8 cellular contexts compared by ENCODE assay signal in the genomic region with DNA sequence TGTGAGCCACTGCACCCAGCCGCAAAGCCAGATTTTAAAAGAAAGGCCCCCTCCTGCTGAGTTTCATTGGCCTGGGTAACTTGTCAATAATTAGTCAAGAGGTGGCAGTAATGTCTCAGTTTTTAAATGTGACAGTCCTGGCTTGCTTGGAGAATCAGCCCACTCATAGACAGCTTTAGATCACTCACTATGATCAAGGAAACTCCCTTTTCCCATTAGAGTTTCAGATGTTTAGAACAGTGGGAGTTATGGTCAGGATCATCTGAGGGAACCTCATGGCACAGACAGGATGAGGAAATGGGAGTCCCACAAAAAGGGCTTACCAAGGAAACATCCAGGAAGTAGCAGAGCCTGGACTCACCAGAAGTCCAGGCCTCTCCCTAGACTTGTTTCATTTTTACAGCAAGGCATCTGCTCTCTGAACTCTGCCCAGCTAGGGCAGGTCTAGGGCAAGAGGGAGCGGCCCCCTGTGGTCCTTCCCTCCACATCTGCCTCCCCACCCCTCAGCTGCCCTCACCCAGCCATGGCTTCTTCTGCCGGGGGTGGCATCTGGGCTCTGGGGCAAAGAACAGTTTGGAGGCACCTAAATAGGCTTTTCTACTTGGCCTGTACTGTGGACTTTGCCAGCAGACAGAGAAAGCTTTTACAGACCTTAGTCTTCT. TPM values are rescaled to one million over a fixed set of nuclear protein-coding genes. Genes with fewer than 3 reads are reported as not detected.
DNase-seq lines count a peak whose midpoint lies in the region; ATAC-seq and TF ChIP-seq lines count a peak whose summit lies in the region.

No MANE protein-coding gene starts in this region.

- POLR2A ChIA-PET in AG04450 (lab: Yijun Ruan, JAX) (interaction anchor here (0.6 to 0.7 kb wide), 2 partner anchors 118 to 820 kb away, joined by 3 to 10 read pairs; no protein-coding TSS in a partner anchor), WTC11 (lab: Charles Lee) (no interaction called here)

- H3K4me3 ChIP-seq in AG04450 (ENCODE audit: low read depth, low read length): no peak overlapping the region
- no peak overlapping the region for H3K4me3 ChIP-seq in right atrium auricular region
- H3K4me3 ChIP-seq in subcutaneous abdominal adipose tissue (ENCODE audit: low read depth in 1 of 5, low read length in 5 of 5): no peak overlapping the region

- TF ChIP-seq CTCF in AG04450 (IDR thresholded peaks at IDR 0.05; ENCODE audit: low read depth, low read length) (peak; percentile 17; the same call in 1 of the 2 replicates), WTC11 (IDR thresholded peaks at IDR 0.05) (no peak), right atrium auricular region (IDR thresholded peaks at IDR 0.05) (peak; percentile 26 to 57)

- no peak overlapping the region for H3K27ac ChIP-seq in AG04450 (ENCODE audit: low read depth, low read length)
- peak overlapping the region; percentile 24 to 37 for H3K27ac ChIP-seq in right atrium auricular region
- H3K27ac ChIP-seq in subcutaneous abdominal adipose tissue (ENCODE audit: low read depth, low read length): peak overlapping the region; percentile 48

- H3K9me3 ChIP-seq in AG04450 (ENCODE audit: control insufficient read depth, insufficient read depth, low read length) (no peaks in the 10 kb centered on the region), right atrium auricular region (no peaks in the 10 kb centered on the region), subcutaneous abdominal adipose tissue (ENCODE audit: control insufficient read depth in 5 of 5, low read length in 5 of 5) (no peaks in the 10 kb centered on the region)

- H3K36me3 ChIP-seq in right atrium auricular region (no peaks in the 10 kb centered on the region), subcutaneous abdominal adipose tissue (ENCODE audit: control insufficient read depth in 5 of 5, insufficient read depth in 5 of 5, low read length in 5 of 5) (no peaks in the 10 kb centered on the region)

- H3K27me3 Mint-ChIP-seq in WTC11 (ENCODE audit: low read depth): no peaks in the 10 kb centered on the region

- H3K9ac ChIP-seq in subcutaneous abdominal adipose tissue (ENCODE audit: low read length in 5 of 5): peak overlapping the region in 3 of 5 donors; percentile 8 to 55 (median 17)

- H3K4me3 Mint-ChIP-seq in WTC11: no peak overlapping the region

- H3K9me3 Mint-ChIP-seq in WTC11: peaks cover 3% of the 10 kb centered on the region; the same call in 1 of the 2 replicates

- H3K4me1 ChIP-seq in right atrium auricular region: peaks cover 0 to 9% of the 10 kb centered on the region in 2 donors
- H3K4me1 ChIP-seq in subcutaneous abdominal adipose tissue (ENCODE audit: control insufficient read depth in 5 of 5, insufficient read depth in 5 of 5, low read length in 5 of 5): peaks cover 0 to 8% (median 0%) of the 10 kb centered on the region in 5 donors

- H3K36me3 Mint-ChIP-seq in WTC11: no peaks in the 10 kb centered on the region

- no peak overlapping the region for H3K27ac Mint-ChIP-seq in WTC11

- peaks cover under 1% of the 10 kb centered on the region for H3K27me3 ChIP-seq in AG04450 (ENCODE audit: control insufficient read depth, insufficient read depth, low read length)
- H3K27me3 ChIP-seq in right atrium auricular region: no peaks in the 10 kb centered on the region
- H3K27me3 ChIP-seq in subcutaneous abdominal adipose tissue (ENCODE audit: control insufficient read depth in 5 of 5, insufficient read depth in 4 of 5, low read length in 5 of 5): no peaks in the 10 kb centered on the region

- peak; percentile 65 for ATAC-seq in GM18498 (IDR thresholded peaks at IDR 0.05; ENCODE audit: unreplicated experiment)
- ATAC-seq in WTC11: peak; percentile 74
- ATAC-seq in GM21825 (IDR thresholded peaks at IDR 0.05; ENCODE audit: unreplicated experiment): no peak
- no peak for ATAC-seq in HG02840 (IDR thresholded peaks at IDR 0.05; ENCODE audit: low FRiP score, unreplicated experiment)

- CTCF ChIA-PET in AG04450 (lab: Charles Lee): interaction anchor here (0.6 to 1.7 kb wide), 7 partner anchors 46 to 634 kb away, joined by 3 to 6 read pairs (median 4); partner anchors contain the start of gene BORCS5
- CTCF ChIA-PET in WTC11 (lab: Charles Lee): interaction anchor here (0.7 to 1.4 kb wide), 6 partner anchors 10 to 501 kb away, joined by 3 to 7 read pairs (median 4); no protein-coding TSS in a partner anchor

- DNase-seq in AG04450 (ENCODE audit: low read depth, low spot score) (no peak), M059J (ENCODE audit: low read depth) (peak; percentile 60), WTC11 (ENCODE audit: low spot score) (no peak), right atrium auricular region (ENCODE audit: low spot score) (no peak)

- peaks cover 30% of the 10 kb centered on the region for H3K4me1 Mint-ChIP-seq in WTC11

TF ChIP-seq in WTC11, 78 proteins besides CTCF, POLR2A, EP300 and RAD21:
- TF ChIP-seq FOXP1 (CRISPR knock-in tag; IDR thresholded peaks at IDR 0.05; ENCODE audit: borderline replicate concordance): no peak
- no peak for TF ChIP-seq RORB (CRISPR knock-in tag; IDR thresholded peaks at IDR 0.05)
- TF ChIP-seq NFATC4 (CRISPR knock-in tag; IDR thresholded peaks at IDR 0.05): no peak
- no peak for TF ChIP-seq AFF4 (CRISPR knock-in tag; IDR thresholded peaks at IDR 0.05; ENCODE audit: borderline replicate concordance)
- no peak for TF ChIP-seq GTF2I (CRISPR knock-in tag; conservative IDR thresholded peaks at IDR 0.05)
- TF ChIP-seq, protein P1, sequence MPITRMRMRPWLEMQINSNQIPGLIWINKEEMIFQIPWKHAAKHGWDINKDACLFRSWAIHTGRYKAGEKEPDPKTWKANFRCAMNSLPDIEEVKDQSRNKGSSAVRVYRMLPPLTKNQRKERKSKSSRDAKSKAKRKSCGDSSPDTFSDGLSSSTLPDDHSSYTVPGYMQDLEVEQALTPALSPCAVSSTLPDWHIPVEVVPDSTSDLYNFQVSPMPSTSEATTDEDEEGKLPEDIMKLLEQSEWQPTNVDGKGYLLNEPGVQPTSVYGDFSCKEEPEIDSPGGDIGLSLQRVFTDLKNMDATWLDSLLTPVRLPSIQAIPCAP (CRISPR knock-in tag; IDR thresholded peaks at IDR 0.05): no peak
- TF ChIP-seq CBFB (CRISPR knock-in tag; IDR thresholded peaks at IDR 0.05; ENCODE audit: low read depth): no peak

RNA-seq across cellular contexts. Expression of gene BCL2L14, which starts 11.2 kb away (rescaled TPM):
- polyA plus RNA-seq in AG04450 (2011; rRNA removed): not detected in 2 replicates
- polyA minus RNA-seq in AG04450 (2011; rRNA and poly(A)+ RNA removed): not detected in 2 replicates
- total RNA-seq in M059J (2014; rRNA removed; shearing (Covaris generic)): 0.05 and 6.7 TPM in 2 replicates
- total RNA-seq in WTC11 (2021): 0.87 to 0.94 TPM (median 0.90 TPM) in 3 replicates
- not detected for total RNA-seq in right atrium auricular region

Comparison
In these comparisons a context has a peak if more than half of its experiments do, and no peak if none do; other contexts are left out.
1. ATAC-seq: peak in GM18498 (single experiment) and WTC11 (single experiment); none in GM21825 (single experiment) and HG02840 (single experiment).